ENCODE assay signal across 9 cellular contexts in genomic region chr15:89379423-89379735, GRCh38. TPM values are rescaled to one million over a fixed set of nuclear protein-coding genes. Genes with fewer than 3 reads are reported as not detected.
DNase-seq lines count a peak whose midpoint lies in the region; ATAC-seq and TF ChIP-seq lines count a peak whose summit lies in the region.
"Had no signal": no experiment of that assay in that cellular context is flagged by ENCODE, and none has a peak within 500 bp of the region (broad histone marks: within the 10 kb centered on the region; RNA-seq: fewer than 3 reads in every experiment).

No MANE protein-coding gene starts in this region.

- peak overlapping the region; percentile 84 for H3K4me3 Mint-ChIP-seq in natural killer cell
- H3K4me3 Mint-ChIP-seq: neural crest cell had no signal

- no peaks in the 10 kb centered on the region for H3K9me3 Mint-ChIP-seq in natural killer cell
- H3K9me3 Mint-ChIP-seq: neural crest cell had no signal

- H3K27me3 ChIP-seq in HUES48 (ENCODE audit: control insufficient read depth, insufficient read depth, low read length) (peaks cover 100% of the 10 kb centered on the region), dorsolateral prefrontal cortex (peaks cover 0 to 61% (median 20%) of the 10 kb centered on the region in 45 donors), right lobe of liver (peaks cover 9 to 31% of the 10 kb centered on the region in 2 donors), sigmoid colon (peaks cover 42 to 80% (median 53%) of the 10 kb centered on the region in 3 donors)

- TF ChIP-seq CTCF in C4-2B (conservative IDR thresholded peaks at IDR 0.05) (no peak), dorsolateral prefrontal cortex (IDR thresholded peaks at IDR 0.05 in 54 of 56, conservative IDR thresholded peaks at IDR 0.05 in 2 of 56; ENCODE audit: low read depth in 1 of 56, partially characterized antibody in 56 of 56) (no peak), natural killer cell (IDR thresholded peaks at IDR 0.05) (no peak), right lobe of liver (IDR thresholded peaks at IDR 0.05) (no peak), GM13977 (IDR thresholded peaks at IDR 0.05; ENCODE audit: extremely low read depth, insufficient read depth, missing control alignments) (no peak), sigmoid colon (IDR thresholded peaks at IDR 0.05) (no peak)

- peaks cover 30 to 41% of the 10 kb centered on the region in 2 donors for H3K27me3 Mint-ChIP-seq in natural killer cell (ENCODE audit: low read depth in 2 of 2)

- no peak for TF ChIP-seq EP300 in sigmoid colon (IDR thresholded peaks at IDR 0.05)

- H3K9ac ChIP-seq in HUES48 (ENCODE audit: low read depth, low read length), result no peak overlapping the region

- peaks cover 0 to 18% of the 10 kb centered on the region in 2 donors for H3K4me1 Mint-ChIP-seq in natural killer cell

- ATAC-seq in natural killer cell (no peak), right lobe of liver (no peak)

- in situ Hi-C loops in GM13977 (cut with MboI; ENCODE audit: low pct_unique_long_range_greater_than_20kb, low sequenced_read_pairs, unreplicated experiment), result no loop called here

- intact Hi-C loops in dorsolateral prefrontal cortex (cut with DNase I), result no loop called here
- intact Hi-C loops in natural killer cell (cut with micrococcal nuclease), result no loop called here
- intact Hi-C loops in right lobe of liver (cut with DNase I), result no loop called here
- intact Hi-C loops in sigmoid colon (cut with DNase I), result no loop called here

- 10% methylated on average over 4 of the region's 17 CpGs for WGBS in right lobe of liver (ENCODE audit: insufficient coverage, low coverage, low lambda C conversion rate, missing lambda C conversion rate)
- WGBS in sigmoid colon, 2 donors, result 39 to 65% methylated on average over 17 of the region's 17 CpGs

- TF ChIP-seq POLR2A in right lobe of liver (IDR thresholded peaks at IDR 0.05), result no peak
- TF ChIP-seq POLR2A in sigmoid colon (IDR thresholded peaks at IDR 0.05), result no peak

- H3K4me1 ChIP-seq in HUES48 (ENCODE audit: control insufficient read depth, insufficient read depth, low read length) (peaks cover 46% of the 10 kb centered on the region), right lobe of liver (peaks cover 0 to 11% (median 0%) of the 10 kb centered on the region in 4 donors), sigmoid colon (peaks cover 0 to 30% (median 23%) of the 10 kb centered on the region in 4 donors)

- H3K4me3 ChIP-seq in HUES48 (ENCODE audit: low read depth, low read length), result peak overlapping the region; percentile 45; the same call in 1 of the 2 replicates
- peak overlapping the region in 56 of 59 donors; percentile 3 to 63 (median 44) for H3K4me3 ChIP-seq in dorsolateral prefrontal cortex
- no peak overlapping the region for H3K4me3 ChIP-seq in right lobe of liver
- peak overlapping the region in 2 of 4 donors; percentile 20 to 43 for H3K4me3 ChIP-seq in sigmoid colon

- H3K36me3 ChIP-seq in HUES48 (ENCODE audit: control insufficient read depth, insufficient read depth, low read length), result no peaks in the 10 kb centered on the region
- H3K36me3 ChIP-seq in right lobe of liver, result no peaks in the 10 kb centered on the region
- H3K36me3 ChIP-seq in sigmoid colon, result no peaks in the 10 kb centered on the region

- H3K9me3 ChIP-seq in HUES48 (ENCODE audit: control insufficient read depth, insufficient read depth, low read length), result no peaks in the 10 kb centered on the region
- H3K9me3 ChIP-seq in right lobe of liver, result no peaks in the 10 kb centered on the region
- H3K9me3 ChIP-seq in sigmoid colon, result no peaks in the 10 kb centered on the region

- H3K27ac ChIP-seq in C4-2B, result peak overlapping the region; percentile 67
- no peak overlapping the region for H3K27ac ChIP-seq in HUES48 (ENCODE audit: low read depth, low read length)
- peak overlapping the region in 57 of 59 donors; percentile 43 to 92 (median 84) for H3K27ac ChIP-seq in dorsolateral prefrontal cortex
- H3K27ac ChIP-seq in right lobe of liver, result no peak overlapping the region
- no peak overlapping the region for H3K27ac ChIP-seq in sigmoid colon

- DNase-seq in dorsolateral prefrontal cortex (no peak), natural killer cell (no peak), right lobe of liver (no peak), GM13977 (ENCODE audit: low spot score) (no peak), germinal center (ENCODE audit: low spot score) (no peak), sigmoid colon (no peak)

- no peak overlapping the region for H3K27ac Mint-ChIP-seq in natural killer cell

- no peaks in the 10 kb centered on the region for H3K36me3 Mint-ChIP-seq in natural killer cell

RNA-seq across cellular contexts. Expression of gene POLG, which starts 44.8 kb away (rescaled TPM):
- total RNA-seq in dorsolateral prefrontal cortex, result 10 to 100 TPM; 42.1 to 75.8 (median 58.1) TPM
- 100 to 1,000 TPM; 205 to 253 (median 238) TPM for total RNA-seq in natural killer cell
- total RNA-seq in right lobe of liver, result 10 to 100 TPM; 26.3 to 34.7 (median 30.3) TPM
- 10 to 100 TPM; 37.7 to 43.4 (median 39.8) TPM for total RNA-seq in sigmoid colon
- polyA plus RNA-seq in sigmoid colon, result 10 to 100 TPM; 25.2 to 43.2 (median 28.0) TPM

Comparison
In these comparisons a context has a peak if more than half of its experiments do, and no peak if none do; other contexts are left out.
1. H3K27ac ChIP-seq: peak in C4-2B (single experiment) and dorsolateral prefrontal cortex (57 of 59); none in HUES48 (single experiment), right lobe of liver (0 of 3) and sigmoid colon (0 of 4).
2. H3K4me3 ChIP-seq: peak in HUES48 (single experiment) and dorsolateral prefrontal cortex (56 of 59); none in right lobe of liver (0 of 3).